8 cellular contexts compared by ENCODE assay signal in the genomic region with DNA sequence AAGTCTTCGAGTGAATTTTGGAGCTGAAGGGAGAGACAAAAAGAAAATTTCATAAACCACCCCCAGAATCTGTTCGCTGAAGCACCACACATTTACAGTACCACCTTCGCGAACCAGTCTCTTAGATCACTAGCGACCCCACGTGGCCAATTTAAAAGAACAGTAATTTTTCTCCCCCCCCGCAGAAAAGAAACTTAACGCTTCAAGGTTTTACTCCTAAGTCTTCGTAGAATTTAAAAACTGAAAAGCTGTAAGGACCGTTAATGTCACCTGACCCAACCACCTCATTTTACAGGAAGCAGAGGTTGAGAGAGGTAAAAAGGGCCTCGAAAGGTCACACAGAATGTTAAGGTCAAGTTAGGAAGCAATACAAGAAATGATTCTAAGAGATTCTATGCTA.
DNase-seq lines count a peak whose midpoint lies in the region; ATAC-seq and TF ChIP-seq lines count a peak whose summit lies in the region.

No MANE protein-coding gene starts in this region.

- TF ChIP-seq CTCF in heart right ventricle (IDR thresholded peaks at IDR 0.05) (peak; percentile 52 to 89 (median 72)), smooth muscle cell (IDR thresholded peaks at IDR 0.05; ENCODE audit: borderline replicate concordance, insufficient read depth, poor library complexity, severe bottlenecking) (peak; percentile 82)

- peak overlapping the region; percentile 73 for H3K4me2 ChIP-seq in smooth muscle cell

- H3K36me3 Mint-ChIP-seq in activated naive CD4-positive, alpha-beta T cell treated with anti-CD3 and anti-CD28 coated beads, Interleukin-2, amount 50 U/mL, for 72 hours: no peaks in the 10 kb centered on the region

- ATAC-seq in GM21447 (IDR thresholded peaks at IDR 0.05; ENCODE audit: unreplicated experiment) (peak; percentile 54), heart right ventricle (peak; percentile 34 to 87 (median 72)), HG03354 (IDR thresholded peaks at IDR 0.05; ENCODE audit: poor library complexity, severe bottlenecking, unreplicated experiment) (no peak)
- peak; percentile 37 to 74 for ATAC-seq in activated naive CD4-positive, alpha-beta T cell treated with anti-CD3 and anti-CD28 coated beads, Interleukin-2, amount 50 U/mL, for 72 hours

- no peaks in the 10 kb centered on the region for H4K20me1 ChIP-seq in smooth muscle cell (ENCODE audit: low read depth)

- H3K27ac ChIP-seq in heart right ventricle (no peak overlapping the region), smooth muscle cell (ENCODE audit: low read depth) (no peak overlapping the region)

- H3K9ac ChIP-seq in smooth muscle cell (ENCODE audit: low read depth): no peak overlapping the region

- WGBS in heart right ventricle, 2 donors: 11 to 12% methylated on average over 11 of the region's 11 CpGs
- WGBS in smooth muscle cell (ENCODE audit: low lambda C conversion rate): 16% methylated on average over 11 of the region's 11 CpGs

- H3K36me3 ChIP-seq in heart right ventricle (no peaks in the 10 kb centered on the region), smooth muscle cell (ENCODE audit: low read depth) (no peaks in the 10 kb centered on the region)

- H3K79me2 ChIP-seq in smooth muscle cell (ENCODE audit: low read depth): no peaks in the 10 kb centered on the region

- H3K9me3 Mint-ChIP-seq in activated naive CD4-positive, alpha-beta T cell treated with anti-CD3 and anti-CD28 coated beads, Interleukin-2, amount 50 U/mL, for 72 hours: peaks cover 7 to 8% of the 10 kb centered on the region in 2 donors

- peak overlapping the region in 2 of 10 donors; percentile 11 to 16 for H3K4me3 ChIP-seq in heart right ventricle
- H3K4me3 ChIP-seq in smooth muscle cell: no peak overlapping the region

- peaks cover 0 to 18% (median 10%) of the 10 kb centered on the region in 9 donors for H3K4me1 ChIP-seq in heart right ventricle
- peaks cover 4% of the 10 kb centered on the region for H3K4me1 ChIP-seq in smooth muscle cell (ENCODE audit: low read depth)

- peak overlapping the region in 1 of 2 donors; percentile 77 for H3K27ac Mint-ChIP-seq in activated naive CD4-positive, alpha-beta T cell treated with anti-CD3 and anti-CD28 coated beads, Interleukin-2, amount 50 U/mL, for 72 hours

- no peaks in the 10 kb centered on the region for H3F3A ChIP-seq in smooth muscle cell (ENCODE audit: low read depth)

- H2AFZ ChIP-seq in smooth muscle cell (ENCODE audit: low read depth): peak overlapping the region; percentile 78

- intact Hi-C loops in heart right ventricle (cut with DNase I): loop anchor here (1.0 to 10.0 kb wide), 19 partner anchors 150 to 1034 kb away; no protein-coding TSS in a partner anchor

- H3K27me3 ChIP-seq in heart right ventricle (no peaks in the 10 kb centered on the region), smooth muscle cell (ENCODE audit: low read depth) (no peaks in the 10 kb centered on the region)

- DNase-seq in AG20443 (ENCODE audit: low spot score): peak; percentile 76
- peak; percentile 53 for DNase-seq in RPMI7951 (ENCODE audit: low read depth)
- peak in 1 of 2 donors; percentile 47 for DNase-seq in activated naive CD4-positive, alpha-beta T cell treated with anti-CD3 and anti-CD28 coated beads, Interleukin-2, amount 50 U/mL, for 72 hours (ENCODE audit: low spot score in 2 of 2)
- DNase-seq in heart right ventricle: peak in 1 of 2 donors; percentile 69
- peak; percentile 3 for DNase-seq in smooth muscle cell (lab: John Stamatoyannopoulos, UW; ENCODE audit: unreplicated experiment)
- DNase-seq in NCI-H2107 treated with DMSO at 0.1 percent for 48 hours (lab: John Stamatoyannopoulos, UW; ENCODE audit: unreplicated experiment): no peak

- H3K9me3 ChIP-seq in heart right ventricle (peaks cover 0 to 4% (median 0%) of the 10 kb centered on the region in 11 donors), smooth muscle cell (replicated peaks; ENCODE audit: low read depth) (no peaks in the 10 kb centered on the region)
